ENCODE assay signal across 10 cellular contexts in genomic region chr5:127572930-127573329, GRCh38. TPM values are rescaled to one million over a fixed set of nuclear protein-coding genes. Genes with fewer than 3 reads are reported as not detected.
DNase-seq lines count a peak whose midpoint lies in the region; ATAC-seq and TF ChIP-seq lines count a peak whose summit lies in the region.
"Had no signal": no experiment of that assay in that cellular context is flagged by ENCODE, and none has a peak within 500 bp of the region (broad histone marks: within the 10 kb centered on the region; RNA-seq: fewer than 3 reads in every experiment).

No MANE protein-coding gene starts in this region.

- peaks cover 19% of the 10 kb centered on the region for H3K27me3 Mint-ChIP-seq in activated CD4-positive, alpha-beta memory T cell treated with anti-CD3 and anti-CD28 coated beads for 36 hours

- no peaks in the 10 kb centered on the region for H3K79me2 ChIP-seq in OCI-LY7 (ENCODE audit: insufficient read depth, low read depth, low read length)

- H3K27ac ChIP-seq in OCI-LY7 (ENCODE audit: low read depth, low read length, poor library complexity, severe bottlenecking) = no peak overlapping the region
- H3K27ac ChIP-seq: neutrophil had no signal

- no peak overlapping the region for H3K4me2 ChIP-seq in OCI-LY7 (ENCODE audit: low read length)

- no TSS peak for BruUV-seq in OCI-LY7 (replicated peaks; lab: Mats Ljungman, UMichigan)

- H3K4me1 Mint-ChIP-seq in activated CD4-positive, alpha-beta memory T cell treated with anti-CD3 and anti-CD28 coated beads for 36 hours (ENCODE audit: low read depth) = no peaks in the 10 kb centered on the region

- no peak overlapping the region for H3K27ac Mint-ChIP-seq in activated CD4-positive, alpha-beta memory T cell treated with anti-CD3 and anti-CD28 coated beads for 36 hours

- CTCF ChIA-PET in OCI-LY7 (lab: Charles Lee; ENCODE audit: unreplicated experiment) = interaction anchor here (0.6 kb wide), 1 partner anchor 111 kb away, joined by 3 read pairs; no protein-coding TSS in a partner anchor
- CTCF ChIA-PET in activated CD4-positive, alpha-beta memory T cell treated with anti-CD3 and anti-CD28 coated beads for 36 hours (lab: Charles Lee) = interaction anchor here (0.6 to 0.7 kb wide), 3 partner anchors 225 to 1214 kb away, joined by 3 to 6 read pairs (median 4); no protein-coding TSS in a partner anchor

- 0 out of 2 replicates have a peak, but pooled peaks cover 7% of the 10 kb centered on the region for H3K9me3 ChIP-seq in OCI-LY7 (ENCODE audit: low read length)
- H3K9me3 ChIP-seq: neutrophil had no signal

- no peak overlapping the region for H2AFZ ChIP-seq in OCI-LY7 (ENCODE audit: low read length)

- H3K36me3 ChIP-seq in OCI-LY7 (ENCODE audit: insufficient read depth, low read length) = no peaks in the 10 kb centered on the region
- H3K36me3 ChIP-seq: neutrophil had no signal

- intact Hi-C loops in OCI-LY7 (cut with micrococcal nuclease; ENCODE audit: unreplicated experiment) = no loop called here
- intact Hi-C loops in activated CD4-positive, alpha-beta memory T cell treated with anti-CD3 and anti-CD28 coated beads for 36 hours (cut with micrococcal nuclease) = no loop called here

- H3K4me3 ChIP-seq in OCI-LY7 (ENCODE audit: low read depth, low read length, poor library complexity, severe bottlenecking) (no peak overlapping the region), fibroblast of mammary gland (ENCODE audit: control insufficient read depth, low read depth, low read length) (no peak overlapping the region)

- peaks cover 19% of the 10 kb centered on the region for H3K9me3 Mint-ChIP-seq in activated CD4-positive, alpha-beta memory T cell treated with anti-CD3 and anti-CD28 coated beads for 36 hours

- H4K20me1 ChIP-seq in OCI-LY7 (ENCODE audit: insufficient read depth, low read length) = no peaks in the 10 kb centered on the region

- DNase-seq in AML-193 (lab: John Stamatoyannopoulos, UW) = peak; percentile 18 to 24
- peak; percentile 21 for DNase-seq in OCI-LY7 (ENCODE audit: low spot score)
- DNase-seq in fibroblast of mammary gland (ENCODE audit: low read depth) = peak; percentile 24
- DNase-seq in NCI-H345 treated with DMSO at 0.1 percent for 48 hours (lab: John Stamatoyannopoulos, UW; ENCODE audit: unreplicated experiment) = no peak
- no peak for DNase-seq in NCI-H2227 treated with DMSO at 0.1 percent for 48 hours (lab: John Stamatoyannopoulos, UW)
- DNase-seq in activated CD4-positive, alpha-beta memory T cell treated with anti-CD3 and anti-CD28 coated beads for 36 hours = no peak
- DNase-seq: NCI-H1105 had no signal

- H3K4me1 ChIP-seq in OCI-LY7 (ENCODE audit: insufficient read depth, low read length, poor library complexity, severe bottlenecking) = no peaks in the 10 kb centered on the region

- no peak for ATAC-seq in HG03196 (IDR thresholded peaks at IDR 0.05; ENCODE audit: unreplicated experiment)

- H3K36me3 Mint-ChIP-seq in activated CD4-positive, alpha-beta memory T cell treated with anti-CD3 and anti-CD28 coated beads for 36 hours = peaks cover 2% of the 10 kb centered on the region

- no peaks in the 10 kb centered on the region for H3K9me2 ChIP-seq in OCI-LY7 (ENCODE audit: insufficient read depth, low read length)

- TF ChIP-seq CTCF in GM12874 (IDR thresholded peaks at IDR 0.05; ENCODE audit: insufficient read depth, low read depth, low read length) (peak; percentile 15; the same call in 1 of the 2 replicates), OCI-LY7 (conservative IDR thresholded peaks at IDR 0.05; ENCODE audit: low read length) (peak; percentile 69), fibroblast of mammary gland (conservative IDR thresholded peaks at IDR 0.05; ENCODE audit: control insufficient read depth, insufficient read depth, low read depth, low read length) (peak; percentile 12)

- no peak overlapping the region for H3K4me3 Mint-ChIP-seq in activated CD4-positive, alpha-beta memory T cell treated with anti-CD3 and anti-CD28 coated beads for 36 hours

- POLR2A ChIA-PET in OCI-LY7 (lab: Charles Lee) = no interaction called here
- POLR2A ChIA-PET in activated CD4-positive, alpha-beta memory T cell treated with anti-CD3 and anti-CD28 coated beads for 36 hours (lab: Charles Lee) = no interaction called here

RNA-seq across cellular contexts. Expression of gene PRRC1, which starts 55.5 kb away (rescaled TPM):
- total RNA-seq in OCI-LY7 (2014; rRNA removed; shearing (Covaris generic)) = 32.7 and 37.3 TPM in 2 replicates
- total RNA-seq in OCI-LY7 (2022) = 46.5 and 52.5 TPM in 2 replicates
- 10 to 100 TPM; 39.4 to 44.0 TPM for total RNA-seq in activated CD4-positive, alpha-beta memory T cell treated with anti-CD3 and anti-CD28 coated beads for 36 hours

Comparison
In these comparisons a context has a peak if more than half of its experiments do, and no peak if none do; other contexts are left out.
1. DNase-seq: peak in AML-193 (2 of 2), OCI-LY7 (single experiment) and fibroblast of mammary gland (single experiment); none in NCI-H345 treated with DMSO at 0.1 percent for 48 hours (single experiment), NCI-H2227 treated with DMSO at 0.1 percent for 48 hours (single experiment) and activated CD4-positive, alpha-beta memory T cell treated with anti-CD3 and anti-CD28 coated beads for 36 hours (single experiment).
2. CTCF ChIP-seq: peak in every context shown above with its lines; median percentile 69 in OCI-LY7; 15 in GM12874; 12 in fibroblast of mammary gland.